ENCODE assay signal across 8 cellular contexts in the genomic region with DNA sequence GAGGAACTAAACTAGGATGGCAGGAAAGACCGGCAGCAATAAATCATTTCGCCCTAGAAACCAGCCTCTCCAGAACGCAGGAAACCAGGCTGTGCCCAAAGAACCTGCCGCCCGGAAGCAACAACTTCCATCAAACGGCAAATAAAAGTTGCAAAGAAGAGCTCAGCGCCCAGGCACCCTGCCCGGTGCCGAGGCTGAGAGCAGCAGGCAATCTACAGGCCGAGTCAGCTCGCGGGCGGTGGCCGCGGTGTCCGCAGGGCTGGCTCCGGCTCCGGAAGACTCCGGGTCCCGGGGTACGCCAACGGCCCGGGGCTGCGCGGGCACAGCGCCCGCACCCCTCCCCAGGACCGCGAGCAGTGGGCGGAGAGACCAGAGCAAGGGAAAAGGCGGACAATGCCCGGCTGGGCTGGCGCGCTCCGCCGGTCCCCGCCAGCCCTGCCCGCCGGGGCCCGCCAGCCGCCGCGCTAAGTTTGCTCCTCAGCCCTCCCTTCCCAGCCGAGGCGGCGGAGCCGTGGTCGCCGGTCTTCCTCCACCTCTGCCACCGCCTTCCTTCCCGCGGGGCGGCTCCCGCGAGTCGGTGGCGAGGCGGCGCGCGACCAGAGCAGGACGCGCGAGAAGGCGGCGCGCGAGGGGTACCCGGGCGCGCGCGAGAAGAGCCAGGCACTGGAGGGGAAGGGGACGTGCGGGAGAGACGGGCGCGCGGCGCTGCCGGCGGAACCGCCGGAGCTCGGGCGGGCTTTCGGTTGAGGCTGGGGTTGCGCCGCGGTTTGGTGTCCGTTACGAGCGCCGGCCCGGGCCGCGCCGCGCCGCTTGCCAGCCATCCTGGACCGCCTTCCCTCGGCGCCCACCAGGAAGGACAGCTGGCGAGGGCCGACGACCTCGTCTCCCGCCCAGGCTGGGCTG. TPM values are rescaled to one million over a fixed set of nuclear protein-coding genes. Genes with fewer than 3 reads are reported as not detected.
DNase-seq lines count a peak whose midpoint lies in the region; ATAC-seq and TF ChIP-seq lines count a peak whose summit lies in the region.

No MANE protein-coding gene starts in this region.

- H3K36me3 Mint-ChIP-seq in activated naive CD4-positive, alpha-beta T cell treated with anti-CD3 and anti-CD28 coated beads, Interleukin-2, amount 50 U/mL, for 72 hours, result peaks cover 0 to 8% of the 10 kb centered on the region in 2 donors
- H3K36me3 Mint-ChIP-seq in osteocyte (ENCODE audit: unreplicated experiment), result no peaks in the 10 kb centered on the region

- no peaks in the 10 kb centered on the region for H3K27me3 Mint-ChIP-seq in osteocyte (ENCODE audit: unreplicated experiment)

- H3K4me3 Mint-ChIP-seq in osteocyte (ENCODE audit: unreplicated experiment), result peak overlapping the region; percentile 94

- no peaks in the 10 kb centered on the region for H3K9me3 ChIP-seq in thyroid gland

- H3K4me1 Mint-ChIP-seq in osteocyte (ENCODE audit: unreplicated experiment), result peaks cover 37% of the 10 kb centered on the region

- H3K4me1 ChIP-seq in thyroid gland, result peaks cover 12 to 28% of the 10 kb centered on the region in 2 donors

- TF ChIP-seq CTCF in osteocyte (IDR thresholded peaks at IDR 0.05) (peak; percentile 30), thyroid gland (IDR thresholded peaks at IDR 0.05) (peak in 1 of 6 experiments; percentile 23)

- H3K4me3 ChIP-seq in thyroid gland (replicated peaks in 1 of 3), result peak overlapping the region; percentile 76 to 92 (median 92)

- no peaks in the 10 kb centered on the region for H3K36me3 ChIP-seq in thyroid gland

- TF ChIP-seq POLR2A in Raji (IDR thresholded peaks at IDR 0.05; ENCODE audit: insufficient read depth, low read depth, low read length) (peak; percentile 41; the same call in 1 of the 2 replicates), thyroid gland (IDR thresholded peaks at IDR 0.05) (peak in 1 of 2 donors; percentile 36)

- no peaks in the 10 kb centered on the region for H3K27me3 ChIP-seq in thyroid gland

- H3K27ac ChIP-seq in thyroid gland, result peak overlapping the region; percentile 68 to 95 (median 93)

- WGBS in thyroid gland, 2 donors, result 0% methylated on average over 23 to 25 of the region's 108 CpGs

- ATAC-seq in GM19328 (IDR thresholded peaks at IDR 0.05; ENCODE audit: unreplicated experiment) (peak; percentile 25), HG03457 (IDR thresholded peaks at IDR 0.05; ENCODE audit: unreplicated experiment) (peak; percentile 38)
- peak; percentile 30 to 31 for ATAC-seq in activated naive CD4-positive, alpha-beta T cell treated with anti-CD3 and anti-CD28 coated beads, Interleukin-2, amount 50 U/mL, for 72 hours

- H3K27ac Mint-ChIP-seq in activated naive CD4-positive, alpha-beta T cell treated with anti-CD3 and anti-CD28 coated beads, Interleukin-2, amount 50 U/mL, for 72 hours, result peak overlapping the region; percentile 95 to 96
- peak overlapping the region; percentile 90 for H3K27ac Mint-ChIP-seq in osteocyte (ENCODE audit: unreplicated experiment)

- DNase-seq in COR-L47 (lab: John Stamatoyannopoulos, UW) (peak; percentile 45), head of caudate nucleus (peak in 41 of 42 donors; percentile 39 to 89 (median 78)), osteocyte (ENCODE audit: extremely low spot score, unreplicated experiment) (peak; percentile 92), thyroid gland (peak; percentile 71 to 74)
- DNase-seq in activated naive CD4-positive, alpha-beta T cell treated with anti-CD3 and anti-CD28 coated beads, Interleukin-2, amount 50 U/mL, for 72 hours (ENCODE audit: low spot score in 2 of 2), result peak; percentile 71 to 77

- no peaks in the 10 kb centered on the region for H3K9me3 Mint-ChIP-seq in activated naive CD4-positive, alpha-beta T cell treated with anti-CD3 and anti-CD28 coated beads, Interleukin-2, amount 50 U/mL, for 72 hours
- no peaks in the 10 kb centered on the region for H3K9me3 Mint-ChIP-seq in osteocyte (ENCODE audit: unreplicated experiment)

- intact Hi-C loops in head of caudate nucleus (cut with DNase I), result loop anchor here (2.0 kb wide), 1 partner anchor 201 kb away; no protein-coding TSS in a partner anchor
- intact Hi-C loops in thyroid gland (cut with DNase I), result no loop called here

RNA-seq across cellular contexts. Expression of gene FRYL, which starts 0.7 kb away (rescaled TPM):
- 10 to 100 TPM; 74.9 to 84.3 TPM for total RNA-seq in activated naive CD4-positive, alpha-beta T cell treated with anti-CD3 and anti-CD28 coated beads, Interleukin-2, amount 50 U/mL, for 72 hours
- 54.8 and 61.9 TPM in 2 replicates for total RNA-seq in osteocyte
- 10 to 100 TPM; 48.7 to 90.4 (median 67.8) TPM for total RNA-seq in thyroid gland

RNA-seq across cellular contexts. Expression of gene OCIAD1, which starts 51.5 kb away (rescaled TPM):
- 100 to 1,000 TPM in 1 of 2 donors, 10 to 100 TPM in 1; 94.5 to 112 TPM for total RNA-seq in activated naive CD4-positive, alpha-beta T cell treated with anti-CD3 and anti-CD28 coated beads, Interleukin-2, amount 50 U/mL, for 72 hours
- total RNA-seq in osteocyte, result 146 and 165 TPM in 2 replicates
- 100 to 1,000 TPM; 150 to 273 (median 213) TPM for total RNA-seq in thyroid gland

Comparison
In these comparisons a context has a peak if more than half of its experiments do, and no peak if none do; other contexts are left out.
1. Peak in every context shown above with its lines: DNase-seq, ATAC-seq, H3K4me3 ChIP-seq and H3K27ac ChIP-seq.